8 cellular contexts compared by ENCODE assay signal in genomic region chr16:8572919-8573724, GRCh38. TPM values are rescaled to one million over a fixed set of nuclear protein-coding genes. Genes with fewer than 3 reads are reported as not detected.
DNase-seq lines count a peak whose midpoint lies in the region; ATAC-seq and TF ChIP-seq lines count a peak whose summit lies in the region.

No MANE protein-coding gene starts in this region.

- H3K36me3 Mint-ChIP-seq in natural killer cell = no peaks in the 10 kb centered on the region

- peak; percentile 56 for TF ChIP-seq CTCF in AG04450 (IDR thresholded peaks at IDR 0.05; ENCODE audit: low read depth, low read length)
- peak; percentile 47 for TF ChIP-seq CTCF in GM10248 (IDR thresholded peaks at IDR 0.05; ENCODE audit: control extremely low read depth, extremely low read depth, low read depth, missing control alignments)
- TF ChIP-seq CTCF in PC-9 (conservative IDR thresholded peaks at IDR 0.05) = peak; percentile 67
- TF ChIP-seq CTCF in natural killer cell (IDR thresholded peaks at IDR 0.05) = no peak

- H3K4me1 Mint-ChIP-seq in natural killer cell = no peaks in the 10 kb centered on the region

- H3K4me2 ChIP-seq in PC-9 = peak overlapping the region; percentile 35; the same call in 1 of the 2 replicates

- no TSS peak for BruUV-seq in PC-9 (replicated peaks; lab: Mats Ljungman, UMichigan)

- no peak overlapping the region for H2AFZ ChIP-seq in PC-9

- CTCF ChIA-PET in AG04450 (lab: Charles Lee) (interaction anchor here (0.5 to 2.9 kb wide), 6 partner anchors 11 to 1086 kb away, joined by 3 to 14 read pairs (median 6); no protein-coding TSS in a partner anchor), GM10248 (lab: Yijun Ruan, JAX) (interaction anchor here (1.1 to 8.9 kb wide), 12 partner anchors 10 to 566 kb away, joined by 3 to 61 read pairs (median 4); partner anchors contain the start of gene LITAFD), PC-9 (lab: Charles Lee) (interaction anchor here (0.6 to 1.5 kb wide), 4 partner anchors 14 to 562 kb away, joined by 3 to 7 read pairs (median 4); no protein-coding TSS in a partner anchor)

- DNase-seq in AG04450 (ENCODE audit: low read depth, low spot score) (no peak), GM10248 (ENCODE audit: extremely low spot score) (no peak), PC-9 (peak in 1 of 2 experiments; percentile 31), retina (peak; percentile 60), NCI-H345 (lab: John Stamatoyannopoulos, UW) (no peak), natural killer cell (no peak), aorta (no peak)

- WGBS in aorta, 2 donors = 32 to 35% methylated on average over 7 of the region's 7 CpGs

- H3F3A ChIP-seq in PC-9 (ENCODE audit: insufficient read depth, low read depth) = no peaks in the 10 kb centered on the region

- no peak overlapping the region for H3K4me3 Mint-ChIP-seq in natural killer cell

- H3K27me3 ChIP-seq in AG04450 (ENCODE audit: control insufficient read depth, insufficient read depth, low read length) (peaks cover 9% of the 10 kb centered on the region), PC-9 (ENCODE audit: insufficient read depth, low read depth) (peaks cover 54% of the 10 kb centered on the region), aorta (ENCODE audit: control insufficient read depth in 1 of 2, insufficient read depth in 2 of 2, low read length in 1 of 2) (no peaks in the 10 kb centered on the region)

- POLR2A ChIA-PET in AG04450 (lab: Yijun Ruan, JAX) = no interaction called here
- POLR2A ChIA-PET in GM10248 (lab: Yijun Ruan, JAX) = no interaction called here
- POLR2A ChIA-PET in PC-9 (lab: Charles Lee; ENCODE audit: unreplicated experiment) = no interaction called here

- 0 out of 2 replicates have a peak overlapping the region, but pooled peaks have one; percentile 7 for H3K4me3 ChIP-seq in AG04450 (ENCODE audit: low read depth, low read length)
- no peak overlapping the region for H3K4me3 ChIP-seq in PC-9
- no peak overlapping the region for H3K4me3 ChIP-seq in aorta (ENCODE audit: low read length in 2 of 2)

- peak; percentile 27 for ATAC-seq in esophagus mucosa
- no peak for ATAC-seq in natural killer cell
- ATAC-seq in aorta (ENCODE audit: low FRiP score) = no peak

- no peak overlapping the region for H3K27ac Mint-ChIP-seq in natural killer cell

- no peak overlapping the region for H3K27ac ChIP-seq in AG04450 (ENCODE audit: low read depth, low read length)
- no peak overlapping the region for H3K27ac ChIP-seq in PC-9
- H3K27ac ChIP-seq in aorta (ENCODE audit: low read depth in 1 of 2, low read length in 2 of 2) = no peak overlapping the region

- H3K36me3 ChIP-seq in PC-9 (ENCODE audit: low read depth) = no peaks in the 10 kb centered on the region
- H3K36me3 ChIP-seq in aorta (ENCODE audit: control insufficient read depth in 1 of 2, insufficient read depth in 2 of 2, low read length in 1 of 2) = no peaks in the 10 kb centered on the region

- H3K27me3 Mint-ChIP-seq in natural killer cell (ENCODE audit: low read depth in 2 of 2) = peaks cover 9 to 15% of the 10 kb centered on the region in 2 donors

- intact Hi-C loops in PC-9 (cut with micrococcal nuclease; ENCODE audit: unreplicated experiment) = loop anchor here (2.0 kb wide), 1 partner anchor 88 kb away; no protein-coding TSS in a partner anchor
- intact Hi-C loops in natural killer cell (cut with micrococcal nuclease) = no loop called here
- intact Hi-C loops in aorta (cut with DNase I) = no loop called here

- H3K4me1 ChIP-seq in PC-9 (replicated peaks; ENCODE audit: insufficient read depth) (no peaks in the 10 kb centered on the region), aorta (ENCODE audit: control insufficient read depth in 1 of 2, insufficient read depth in 2 of 2, low read length in 2 of 2) (no peaks in the 10 kb centered on the region)

- H3K9me3 Mint-ChIP-seq in natural killer cell = no peaks in the 10 kb centered on the region

- no peaks in the 10 kb centered on the region for H3K9me2 ChIP-seq in PC-9 (ENCODE audit: insufficient read depth)

- no peaks in the 10 kb centered on the region for H3K79me2 ChIP-seq in PC-9 (ENCODE audit: low read depth)

- no peaks in the 10 kb centered on the region for H3K9me3 ChIP-seq in AG04450 (ENCODE audit: control insufficient read depth, insufficient read depth, low read length)
- no peaks in the 10 kb centered on the region for H3K9me3 ChIP-seq in PC-9 (ENCODE audit: insufficient read depth, low read depth)
- no peaks in the 10 kb centered on the region for H3K9me3 ChIP-seq in aorta (ENCODE audit: control insufficient read depth, low read length)

- H4K20me1 ChIP-seq in PC-9 (ENCODE audit: insufficient read depth) = no peaks in the 10 kb centered on the region

RNA-seq across cellular contexts. Expression of gene TMEM114, which starts 17.2 kb away (rescaled TPM):
- polyA plus RNA-seq in AG04450 (2011; rRNA removed) = not detected in 2 replicates
- polyA minus RNA-seq in AG04450 (2011; rRNA and poly(A)+ RNA removed) = not detected in 2 replicates
- total RNA-seq in PC-9 (2021) = not detected in 2 replicates
- total RNA-seq in esophagus mucosa = not detected
- total RNA-seq in natural killer cell = not detected
- not detected for total RNA-seq in aorta
- not detected for polyA plus RNA-seq in aorta

RNA-seq across cellular contexts. Expression of gene METTL22, which starts 48.4 kb away (rescaled TPM):
- polyA plus RNA-seq in AG04450 (2011; rRNA removed) = 39.7 and 46.3 TPM in 2 replicates
- polyA minus RNA-seq in AG04450 (2011; rRNA and poly(A)+ RNA removed) = 58.6 and 103 TPM in 2 replicates
- total RNA-seq in PC-9 (2021) = 62.2 and 79.2 TPM in 2 replicates
- 15.9 TPM for total RNA-seq in esophagus mucosa
- 10 to 100 TPM; 27.1 to 45.8 (median 38.9) TPM for total RNA-seq in natural killer cell
- 10 to 100 TPM; 39.6 to 42.8 TPM for total RNA-seq in aorta
- 10 to 100 TPM; 41.7 to 49.7 TPM for polyA plus RNA-seq in aorta
